16 cellular contexts compared by ENCODE assay signal in genomic region chr1:15174615-15174983, GRCh38. TPM values are rescaled to one million over a fixed set of nuclear protein-coding genes. Genes with fewer than 3 reads are reported as not detected.
DNase-seq lines count a peak whose midpoint lies in the region; ATAC-seq, FAIRE-seq and TF ChIP-seq lines count a peak whose summit lies in the region.
"Had no signal": no experiment of that assay in that cellular context is flagged by ENCODE, and none has a peak within 500 bp of the region (broad histone marks: within the 10 kb centered on the region; RNA-seq: fewer than 3 reads in every experiment).

No MANE protein-coding gene starts in this region.

- 81% methylated on average over 3 of the region's 3 CpGs for WGBS in HepG2 (ENCODE audit: low lambda C conversion rate)
- 31% methylated on average over 3 of the region's 3 CpGs for WGBS in right lobe of liver (ENCODE audit: insufficient coverage, low coverage, low lambda C conversion rate, missing lambda C conversion rate)

- peak overlapping the region; percentile 58 for H3K27ac ChIP-seq in HepG2 (ENCODE audit: extremely low read length, insufficient read depth, low read length)
- no peak overlapping the region for H3K27ac ChIP-seq in right lobe of liver
- H3K27ac ChIP-seq in RWPE2 (ENCODE audit: poor library complexity, severe bottlenecking) = peak overlapping the region; percentile 92
- H3K27ac ChIP-seq in Peyer's patch = peak overlapping the region in 1 of 4 donors; percentile 44

- H3K4me1 ChIP-seq in HepG2 (ENCODE audit: insufficient read depth, low read length) (peaks cover 84% of the 10 kb centered on the region), right lobe of liver (no peaks in the 10 kb centered on the region), RWPE2 (ENCODE audit: insufficient read depth, poor library complexity, severe bottlenecking) (peaks cover 40% of the 10 kb centered on the region), Peyer's patch (peaks cover 0 to 74% (median 2%) of the 10 kb centered on the region in 4 donors)

- no peak for TF ChIP-seq CTCF in HepG2 (CRISPR knock-in tag; IDR thresholded peaks at IDR 0.05)
- no peak for TF ChIP-seq CTCF in right lobe of liver (IDR thresholded peaks at IDR 0.05)
- TF ChIP-seq CTCF in RWPE2 (IDR thresholded peaks at IDR 0.05; ENCODE audit: poor library complexity, severe bottlenecking) = no peak
- no peak for TF ChIP-seq CTCF in fibroblast of mammary gland (conservative IDR thresholded peaks at IDR 0.05; ENCODE audit: control insufficient read depth, insufficient read depth, low read depth, low read length)
- TF ChIP-seq CTCF in Peyer's patch (IDR thresholded peaks at IDR 0.05) = no peak

- no peak overlapping the region for H3K9ac ChIP-seq in HepG2 (ENCODE audit: insufficient read depth, low read depth, low read length)

- H3K36me3 ChIP-seq in HepG2 (replicated peaks in 1 of 2; ENCODE audit: control insufficient read depth in 1 of 2, insufficient read depth in 2 of 2, low read length in 2 of 2) = no peaks in the 10 kb centered on the region
- H3K36me3 ChIP-seq in right lobe of liver = no peaks in the 10 kb centered on the region
- H3K36me3 ChIP-seq in RWPE2 (ENCODE audit: low read depth) = no peaks in the 10 kb centered on the region
- no peaks in the 10 kb centered on the region for H3K36me3 ChIP-seq in Peyer's patch

- intact Hi-C loops in HepG2 (cut with micrococcal nuclease; ENCODE audit: unreplicated experiment) = no loop called here
- intact Hi-C loops in right lobe of liver (cut with DNase I) = no loop called here
- intact Hi-C loops in Right ventricle myocardium inferior (cut with DNase I) = no loop called here

- POLR2A ChIA-PET in HepG2 (lab: Yijun Ruan, JAX) = interaction anchor here (3.3 kb wide), 1 partner anchor 22 kb away, joined by 33 read pairs; the partner anchor contains the start of gene TMEM51

- TF ChIP-seq RAD21 in HepG2 (CRISPR knock-in tag; IDR thresholded peaks at IDR 0.05) = no peak

- H2AFZ ChIP-seq in HepG2 (ENCODE audit: low read length) = no peak overlapping the region

- H3K4me2 ChIP-seq in HepG2 (ENCODE audit: low read depth, low read length) = no peak overlapping the region

- TF ChIP-seq POLR2A in HepG2 (IDR thresholded peaks at IDR 0.05; ENCODE audit: insufficient read depth in 1 of 2, low read depth in 2 of 2, low read length in 2 of 2) = no peak
- no peak for TF ChIP-seq POLR2A in right lobe of liver (IDR thresholded peaks at IDR 0.05)
- TF ChIP-seq POLR2A in Peyer's patch (IDR thresholded peaks at IDR 0.05) = no peak

- CTCF ChIA-PET in HepG2 (lab: Yijun Ruan, JAX; ENCODE audit: low intra/inter-chr PET ratio, low total read pairs) = no interaction called here

- H3K4me3 ChIP-seq in HepG2 (replicated peaks in 1 of 3; ENCODE audit: insufficient read depth in 1 of 3, low read depth in 2 of 3, low read length in 3 of 3) (no peak overlapping the region), right lobe of liver (no peak overlapping the region), RWPE2 (ENCODE audit: severe bottlenecking) (no peak overlapping the region), fibroblast of mammary gland (ENCODE audit: control insufficient read depth, low read depth, low read length) (no peak overlapping the region), Peyer's patch (no peak overlapping the region)

- H4K20me1 ChIP-seq in HepG2 (ENCODE audit: insufficient read depth, low read length) = peaks cover 24% of the 10 kb centered on the region

- FAIRE-seq in HepG2 (lab: Jason Lieb, UNC) = no peak

- H3K9me3 ChIP-seq in HepG2 (ENCODE audit: low read length) = no peaks in the 10 kb centered on the region
- H3K9me3 ChIP-seq in right lobe of liver = no peaks in the 10 kb centered on the region
- H3K9me3 ChIP-seq in RWPE2 (ENCODE audit: severe bottlenecking) = no peaks in the 10 kb centered on the region
- H3K9me3 ChIP-seq in Peyer's patch = no peaks in the 10 kb centered on the region

- H3K27me3 ChIP-seq in HepG2 (ENCODE audit: control insufficient read depth in 1 of 2, insufficient read depth in 2 of 2, low read length in 2 of 2) (no peaks in the 10 kb centered on the region), right lobe of liver (peaks cover 0 to 7% of the 10 kb centered on the region in 2 donors), RWPE2 (ENCODE audit: insufficient read depth, poor library complexity, severe bottlenecking) (no peaks in the 10 kb centered on the region), Peyer's patch (no peaks in the 10 kb centered on the region)

- TF ChIP-seq EP300 in HepG2 (IDR thresholded peaks at IDR 0.05; ENCODE audit: low read depth in 2 of 2, low read length in 2 of 2) (no peak), HepG2 (CRISPR knock-in tag; IDR thresholded peaks at IDR 0.05; ENCODE audit: borderline replicate concordance) (no peak)

- BruUV-seq in HepG2 (replicated peaks; lab: Mats Ljungman, UMichigan) = no TSS peak

- in situ Hi-C loops in HepG2 (cut with HindIII; ENCODE audit: extremely low pct_ligation_motif_present, low pct_unique_long_range_greater_than_20kb) = no loop called here

- no peak for ATAC-seq in HepG2
- no peak for ATAC-seq in right lobe of liver
- no peak for ATAC-seq in RWPE2 (ENCODE audit: low read depth)
- ATAC-seq in Right ventricle myocardium inferior = no peak

- DNase-seq in HepG2 (ENCODE audit: low spot score) (no peak), right lobe of liver (no peak), RWPE2 (ENCODE audit: low spot score) (no peak), fibroblast of mammary gland (ENCODE audit: low read depth) (peak; percentile 51), germinal center (ENCODE audit: low spot score) (no peak), Peyer's patch (no peak), NCI-H1930 (lab: John Stamatoyannopoulos, UW) (no peak), Right ventricle myocardium inferior (ENCODE audit: missing footprints) (no peak)
- DNase-seq: ACHN, AML-193, COR-L47, Kasumi-1, NCI-H1105, NCI-H1694 treated with DMSO at 0.1 percent for 48 hours, NCI-H345, NCI-H69 had no signal

- H3K79me2 ChIP-seq in HepG2 (ENCODE audit: insufficient read depth, low read length) = peaks cover 73% of the 10 kb centered on the region

TF ChIP-seq in HepG2, 621 proteins besides CTCF, POLR2A, EP300 and RAD21 (continues in another document):
- TF ChIP-seq NFE2 (CRISPR knock-in tag; IDR thresholded peaks at IDR 0.05) = no peak
- TF ChIP-seq ATF7-NPFF (CRISPR knock-in tag; IDR thresholded peaks at IDR 0.05; ENCODE audit: low read depth) = no peak
- no peak for TF ChIP-seq ZNF263 (CRISPR knock-in tag; IDR thresholded peaks at IDR 0.05)

RNA-seq across cellular contexts. Expression of gene TMEM51, which starts 21.1 kb away (rescaled TPM):
- 6.3 and 12.2 TPM in 2 replicates for total RNA-seq in HepG2 (2016; rRNA removed; fragmentation: Illumina TruSeq; extraction: Trizol)
- 2.6 and 2.8 TPM in 2 replicates for total RNA-seq in HepG2 (2016; cell fraction: cytosol; rRNA removed; fragmentation: Illumina TruSeq; extraction: Trizol; ENCODE audit: low read depth)
- total RNA-seq in HepG2 (2016; cell fraction: insoluble cytoplasmic fraction; rRNA removed; fragmentation: Illumina TruSeq; extraction: Trizol) = 7.0 and 9.8 TPM in 2 replicates
- total RNA-seq in HepG2 (2016; cell fraction: membrane; rRNA removed; fragmentation: Illumina TruSeq; extraction: Trizol) = 5.3 and 6.5 TPM in 2 replicates
- 9.7 and 11.5 TPM in 2 replicates for total RNA-seq in HepG2 (2016; cell fraction: nucleus; rRNA removed; fragmentation: Illumina TruSeq; extraction: Trizol)
- 18.5 and 22.3 TPM in 2 replicates for polyA plus RNA-seq in HepG2 (2011; rRNA removed)
- 20.1 and 23.4 TPM in 2 replicates for polyA plus RNA-seq in HepG2 (2011; cell fraction: cytosol; rRNA removed)
- 14.3 and 18.6 TPM in 2 replicates for polyA plus RNA-seq in HepG2 (2011; cell fraction: nucleus; rRNA removed)
- polyA plus RNA-seq in HepG2 (2012) = 8.0 and 11.2 TPM in 2 replicates
- polyA plus RNA-seq in HepG2 (2016; cell fraction: cytosol; fragmentation: Illumina TruSeq; extraction: Trizol; ENCODE audit: low read depth) = 1.9 and 2.3 TPM in 2 replicates
- 8.4 and 8.6 TPM in 2 replicates for polyA plus RNA-seq in HepG2 (2016; cell fraction: insoluble cytoplasmic fraction; fragmentation: Illumina TruSeq; extraction: Trizol; ENCODE audit: low read depth)
- 3.7 and 4.9 TPM in 2 replicates for polyA plus RNA-seq in HepG2 (2016; cell fraction: membrane; fragmentation: Illumina TruSeq; extraction: Trizol; ENCODE audit: low read depth)
- polyA plus RNA-seq in HepG2 (2016; cell fraction: nucleus; fragmentation: Illumina TruSeq; extraction: Trizol; ENCODE audit: insufficient read depth, low read depth) = 23.6 and 23.8 TPM in 2 replicates
- 3.2 and 18.3 TPM in 2 replicates for polyA minus RNA-seq in HepG2 (2011; rRNA and poly(A)+ RNA removed; ENCODE audit: low replicate concordance)
- 8.7 and 9.4 TPM in 2 replicates for polyA minus RNA-seq in HepG2 (2011; cell fraction: cytosol; rRNA and poly(A)+ RNA removed)
- polyA minus RNA-seq in HepG2 (2011; cell fraction: nucleus; rRNA and poly(A)+ RNA removed) = 8.6 and 9.4 TPM in 2 replicates
- 1 to 10 TPM; 1.3 to 5.4 (median 1.9) TPM for total RNA-seq in right lobe of liver
- 10 to 100 TPM in 3 of 4 donors, 1 to 10 TPM in 1; 3.3 to 31.0 (median 20.6) TPM for total RNA-seq in Peyer's patch
- total RNA-seq in Right ventricle myocardium inferior = 4.7 TPM

Comparison
In these comparisons a context has a peak if more than half of its experiments do, and no peak if none do; other contexts are left out.
1. H3K27ac ChIP-seq: peak in HepG2 (single experiment) and RWPE2 (single experiment); none in right lobe of liver (0 of 3).